ENCODE assay signal across 8 cellular contexts in genomic region chr9:97500765-97501176, GRCh38. TPM values are rescaled to one million over a fixed set of nuclear protein-coding genes. Genes with fewer than 3 reads are reported as not detected.
DNase-seq lines count a peak whose midpoint lies in the region; ATAC-seq and TF ChIP-seq lines count a peak whose summit lies in the region.

No MANE protein-coding gene starts in this region.

- H3K27me3 ChIP-seq in left ventricle myocardium inferior (ENCODE audit: low read depth) (peaks cover 12% of the 10 kb centered on the region), breast epithelium (no peaks in the 10 kb centered on the region), aorta (ENCODE audit: control insufficient read depth in 1 of 2, insufficient read depth in 2 of 2, low read length in 1 of 2) (no peaks in the 10 kb centered on the region)

- no peak for ATAC-seq in left cardiac atrium
- no peak for ATAC-seq in aorta (ENCODE audit: low FRiP score)
- no peak for ATAC-seq in HG03469 (IDR thresholded peaks at IDR 0.05; ENCODE audit: unreplicated experiment)

- no peaks in the 10 kb centered on the region for H3K9me3 Mint-ChIP-seq in mesothelial cell of epicardium

- no peak overlapping the region for H3K27ac Mint-ChIP-seq in mesothelial cell of epicardium

- peaks cover 11% of the 10 kb centered on the region for H3K36me3 ChIP-seq in left ventricle myocardium inferior
- no peaks in the 10 kb centered on the region for H3K36me3 ChIP-seq in breast epithelium
- H3K36me3 ChIP-seq in aorta (ENCODE audit: control insufficient read depth in 1 of 2, insufficient read depth in 2 of 2, low read length in 1 of 2): peaks cover 0 to 3% of the 10 kb centered on the region in 2 donors

- H3K27ac ChIP-seq in left ventricle myocardium inferior (replicated peaks): peak overlapping the region; percentile 92
- H3K27ac ChIP-seq in breast epithelium: no peak overlapping the region
- H3K27ac ChIP-seq in aorta (ENCODE audit: low read depth in 1 of 2, low read length in 2 of 2): no peak overlapping the region

- no peak for TF ChIP-seq POLR2A in breast epithelium (IDR thresholded peaks at IDR 0.05)

- intact Hi-C loops in left ventricle myocardium inferior (cut with micrococcal nuclease): no loop called here
- intact Hi-C loops in left cardiac atrium (cut with DNase I): loop anchor here (5.0 kb wide), 2 partner anchors 37 to 57 kb away; no protein-coding TSS in a partner anchor
- intact Hi-C loops in breast epithelium (cut with DNase I; ENCODE audit: low total_unique reads): no loop called here
- intact Hi-C loops in aorta (cut with DNase I): loop anchor here (2.0 to 10.0 kb wide), 3 partner anchors 58 to 94 kb away; no protein-coding TSS in a partner anchor

- peaks cover 15% of the 10 kb centered on the region for H3K4me1 Mint-ChIP-seq in mesothelial cell of epicardium

- no peaks in the 10 kb centered on the region for H3K9me3 ChIP-seq in left ventricle myocardium inferior (replicated peaks)
- no peaks in the 10 kb centered on the region for H3K9me3 ChIP-seq in breast epithelium
- no peaks in the 10 kb centered on the region for H3K9me3 ChIP-seq in aorta (ENCODE audit: control insufficient read depth, low read length)

- peak overlapping the region; percentile 64 for H3K4me3 Mint-ChIP-seq in mesothelial cell of epicardium

- H3K4me1 ChIP-seq in left ventricle myocardium inferior: peaks cover 54% of the 10 kb centered on the region
- no peaks in the 10 kb centered on the region for H3K4me1 ChIP-seq in breast epithelium
- H3K4me1 ChIP-seq in aorta (ENCODE audit: control insufficient read depth in 1 of 2, insufficient read depth in 2 of 2, low read length in 2 of 2): peaks cover 0 to 5% of the 10 kb centered on the region in 2 donors

- 16 to 17% methylated on average over 6 of the region's 6 CpGs for WGBS in aorta, 2 donors

- TF ChIP-seq CTCF in left ventricle myocardium inferior (IDR thresholded peaks at IDR 0.05; ENCODE audit: borderline replicate concordance): no peak
- TF ChIP-seq CTCF in breast epithelium (IDR thresholded peaks at IDR 0.05): no peak
- no peak for TF ChIP-seq CTCF in mesothelial cell of epicardium (IDR thresholded peaks at IDR 0.05; ENCODE audit: unreplicated experiment)

- DNase-seq in left ventricle myocardium inferior: no peak
- no peak for DNase-seq in left cardiac atrium
- DNase-seq in breast epithelium (ENCODE audit: low spot score in 2 of 2): no peak
- no peak for DNase-seq in mesothelial cell of epicardium (ENCODE audit: low spot score in 2 of 2, unreplicated experiment in 2 of 2)
- no peak for DNase-seq in aorta
- no peak for DNase-seq in OCI-M1 (lab: John Stamatoyannopoulos, UW)
- no peak for DNase-seq in NK-92 treated with Interleukin-12 subunit alpha and Interleukin-12 subunit beta, amount 100 ng/mL, for 24 hours (lab: John Stamatoyannopoulos, UW)

- H3K4me3 ChIP-seq in left ventricle myocardium inferior (peak overlapping the region; percentile 77), breast epithelium (peak overlapping the region; percentile 66 to 81 (median 76)), aorta (ENCODE audit: low read length in 2 of 2) (peak overlapping the region; percentile 62 to 100)

- H3K36me3 Mint-ChIP-seq in mesothelial cell of epicardium: peaks cover 9% of the 10 kb centered on the region

- peaks cover 33% of the 10 kb centered on the region for H3K27me3 Mint-ChIP-seq in mesothelial cell of epicardium (ENCODE audit: low read depth)

RNA-seq across cellular contexts. Expression of gene TMOD1, which starts 0.7 kb away (rescaled TPM):
- total RNA-seq in left ventricle myocardium inferior: 186 TPM
- total RNA-seq in left cardiac atrium: 100 to 1,000 TPM; 142 to 149 TPM
- total RNA-seq in breast epithelium: 10 to 100 TPM; 10.4 to 15.4 (median 13.9) TPM
- total RNA-seq in mesothelial cell of epicardium: 0.49 to 0.66 TPM (median 0.59 TPM) in 3 replicates
- 10 to 100 TPM; 24.5 to 56.6 TPM for total RNA-seq in aorta
- polyA plus RNA-seq in aorta: 100 to 1,000 TPM in 1 of 2 donors, 10 to 100 TPM in 1; 26.2 to 102 TPM

Comparison
In these comparisons a context has a peak if more than half of its experiments do, and no peak if none do; other contexts are left out.
1. intact Hi-C loops: an anchor here in left cardiac atrium (5.0 kb wide) and aorta (2.0 to 10.0 kb wide); none called in left ventricle myocardium inferior and breast epithelium.